ENCODE assay signal across 8 cellular contexts in genomic region chr5:107570805-107571531, GRCh38.
DNase-seq lines count a peak whose midpoint lies in the region; ATAC-seq and TF ChIP-seq lines count a peak whose summit lies in the region.

No MANE protein-coding gene starts in this region.

- TF ChIP-seq CTCF in SK-N-SH (IDR thresholded peaks at IDR 0.05), result no peak

- H3K4me3 ChIP-seq in effector memory CD4-positive, alpha-beta T cell (ENCODE audit: insufficient read depth, low read depth, low read length, poor library complexity, severe bottlenecking), result peak overlapping the region; percentile 58
- no peak overlapping the region for H3K4me3 ChIP-seq in SK-N-SH (ENCODE audit: low read depth in 2 of 2, low read length in 1 of 2)

- no peaks in the 10 kb centered on the region for H3K36me3 ChIP-seq in effector memory CD4-positive, alpha-beta T cell (ENCODE audit: control insufficient read depth, insufficient read depth, low read length)
- no peaks in the 10 kb centered on the region for H3K36me3 ChIP-seq in SK-N-SH (replicated peaks in 1 of 2; ENCODE audit: control insufficient read depth in 1 of 2, insufficient read depth in 2 of 2, low read length in 1 of 2)

- TF ChIP-seq EP300 in SK-N-SH (IDR thresholded peaks at IDR 0.05; ENCODE audit: borderline replicate concordance in 1 of 2, low read depth in 1 of 2, low read length in 1 of 2), result no peak

- peak overlapping the region in 4 of 10 donors; percentile 29 to 87 (median 60) for H3K27ac Mint-ChIP-seq in naive thymus-derived CD8-positive, alpha-beta T cell

- H3K9me2 ChIP-seq in SK-N-SH, result no peaks in the 10 kb centered on the region

- no peaks in the 10 kb centered on the region for H3K9me3 Mint-ChIP-seq in naive thymus-derived CD8-positive, alpha-beta T cell

- DNase-seq in COLO829 (ENCODE audit: low spot score) (peak; percentile 28), GM19238 (ENCODE audit: insufficient read length, low spot score) (peak; percentile 40), SHP77 treated with DMSO at 0.1 percent for 48 hours (lab: John Stamatoyannopoulos, UW) (peak; percentile 43), iPS-NIHi7 (ENCODE audit: extremely low spot score) (no peak), SK-N-SH (no peak)
- no peak for DNase-seq in effector memory CD4-positive, alpha-beta T cell
- peak in 3 of 10 donors; percentile 11 to 32 (median 18) for DNase-seq in naive thymus-derived CD8-positive, alpha-beta T cell

- no peaks in the 10 kb centered on the region for H3K79me2 ChIP-seq in SK-N-SH (ENCODE audit: insufficient read depth)

- no peak for TF ChIP-seq RAD21 in SK-N-SH (IDR thresholded peaks at IDR 0.05; ENCODE audit: low read length)

- H3K27me3 Mint-ChIP-seq in naive thymus-derived CD8-positive, alpha-beta T cell, result peaks cover 2 to 28% (median 13%) of the 10 kb centered on the region in 5 donors

- ATAC-seq in HG03139 (IDR thresholded peaks at IDR 0.05; ENCODE audit: unreplicated experiment), result peak; percentile 83
- peak; percentile 43 to 48 for ATAC-seq in naive thymus-derived CD8-positive, alpha-beta T cell

- H3K9me3 ChIP-seq in effector memory CD4-positive, alpha-beta T cell (ENCODE audit: control insufficient read depth, low read length), result no peaks in the 10 kb centered on the region
- no peaks in the 10 kb centered on the region for H3K9me3 ChIP-seq in SK-N-SH

- no peak overlapping the region for H3K9ac ChIP-seq in SK-N-SH

- H3K4me3 Mint-ChIP-seq in naive thymus-derived CD8-positive, alpha-beta T cell, result peak overlapping the region; percentile 79 to 90 (median 86)

- no peaks in the 10 kb centered on the region for H3K27me3 ChIP-seq in effector memory CD4-positive, alpha-beta T cell (replicated peaks; ENCODE audit: control insufficient read depth, insufficient read depth, low read length, poor library complexity, severe bottlenecking)
- no peaks in the 10 kb centered on the region for H3K27me3 ChIP-seq in SK-N-SH (ENCODE audit: insufficient read depth)

- H3K36me3 Mint-ChIP-seq in naive thymus-derived CD8-positive, alpha-beta T cell, result no peaks in the 10 kb centered on the region

- CTCF ChIA-PET in SK-N-SH (lab: Yijun Ruan, JAX), result interaction anchor here (0.6 to 4.2 kb wide), 24 partner anchors 9 to 1721 kb away, joined by 3 to 42 read pairs (median 6); no protein-coding TSS in a partner anchor

- H3K4me1 ChIP-seq in effector memory CD4-positive, alpha-beta T cell (ENCODE audit: control insufficient read depth, insufficient read depth, low read length, poor library complexity, severe bottlenecking), result peaks cover 10% of the 10 kb centered on the region
- H3K4me1 ChIP-seq in SK-N-SH (ENCODE audit: control insufficient read depth in 1 of 2, insufficient read depth in 2 of 2, low read depth in 1 of 2, low read length in 1 of 2), result peaks cover 6 to 24% of the 10 kb centered on the region in 2 experiments; a peak in 3 of 4 replicates

- H4K20me1 ChIP-seq in SK-N-SH (ENCODE audit: insufficient read depth), result no peaks in the 10 kb centered on the region

- H3K4me2 ChIP-seq in SK-N-SH, result no peak overlapping the region

- WGBS in SK-N-SH (ENCODE audit: low lambda C conversion rate), result 72% methylated on average over 14 of the region's 14 CpGs

- no peaks in the 10 kb centered on the region for H3F3A ChIP-seq in SK-N-SH (replicated peaks; ENCODE audit: insufficient read depth)

- POLR2A ChIA-PET in naive thymus-derived CD8-positive, alpha-beta T cell (lab: Charles Lee), result no interaction called here
- POLR2A ChIA-PET in SK-N-SH (lab: Yijun Ruan, JAX), result interaction anchor here (1.6 to 2.7 kb wide), 2 partner anchors 44 to 50 kb away, joined by 4 to 8 read pairs; no protein-coding TSS in a partner anchor

- no peak overlapping the region for H3K27ac ChIP-seq in effector memory CD4-positive, alpha-beta T cell (ENCODE audit: insufficient read depth, low read length, poor library complexity, severe bottlenecking)
- no peak overlapping the region; a peak in 1 of 4 replicates for H3K27ac ChIP-seq in SK-N-SH (ENCODE audit: low read depth in 2 of 2, low read length in 1 of 2)

- H2AFZ ChIP-seq in SK-N-SH (ENCODE audit: low read depth), result no peak overlapping the region

- H3K4me1 Mint-ChIP-seq in naive thymus-derived CD8-positive, alpha-beta T cell, result peaks cover 3 to 22% (median 13%) of the 10 kb centered on the region in 4 donors

TF ChIP-seq in SK-N-SH, 30 proteins besides CTCF, POLR2A, EP300 and RAD21:
- TF ChIP-seq JUND (IDR thresholded peaks at IDR 0.05), result no peak
- no peak for TF ChIP-seq CHD2 (IDR thresholded peaks at IDR 0.05; ENCODE audit: low read length, partially characterized antibody)
- no peak for TF ChIP-seq MEF2A (IDR thresholded peaks at IDR 0.05; ENCODE audit: borderline replicate concordance, low read depth)
- TF ChIP-seq ELF1 (IDR thresholded peaks at IDR 0.05), result no peak

Comparison
In these comparisons a context has a peak if more than half of its experiments do, and no peak if none do; other contexts are left out.
1. DNase-seq: peak in COLO829 (single experiment), GM19238 (single experiment) and SHP77 treated with DMSO at 0.1 percent for 48 hours (single experiment); none in effector memory CD4-positive, alpha-beta T cell (0 of 3), iPS-NIHi7 (single experiment) and SK-N-SH (single experiment).